Comparison of ENCODE assay signal across 8 cellular contexts in genomic region chr17:45147581-45148182, GRCh38. TPM values are rescaled to one million over a fixed set of nuclear protein-coding genes. Genes with fewer than 3 reads are reported as not detected.
DNase-seq lines count a peak whose midpoint lies in the region; ATAC-seq and TF ChIP-seq lines count a peak whose summit lies in the region.

No MANE protein-coding gene starts in this region.

- ATAC-seq in CD4-positive, alpha-beta T cell (ENCODE audit: poor library complexity) = peak; percentile 31
- ATAC-seq in HG03103 (IDR thresholded peaks at IDR 0.05; ENCODE audit: low read depth, unreplicated experiment) (peak; percentile 5), HG03045 (IDR thresholded peaks at IDR 0.05; ENCODE audit: unreplicated experiment) (no peak)

- under 1% methylated on average over 38 of the region's 38 CpGs for WGBS in liver

- H3K27me3 Mint-ChIP-seq in CD4-positive, alpha-beta T cell = peaks cover 8% of the 10 kb centered on the region
- no peaks in the 10 kb centered on the region for H3K27me3 Mint-ChIP-seq in activated CD4-positive, alpha-beta T cell treated with anti-CD3 and anti-CD28 coated beads, Interleukin-2, amount 10 ng/mL, durations not matched to agents 7 days and 5 days

- H3K27ac ChIP-seq in CD4-positive, alpha-beta T cell (ENCODE audit: low read depth, low read length) = peak overlapping the region; percentile 93
- H3K27ac ChIP-seq in liver (ENCODE audit: low read depth in 1 of 2, low read length in 2 of 2) = peak overlapping the region; percentile 99

- H3K4me3 Mint-ChIP-seq in CD4-positive, alpha-beta T cell = peak overlapping the region; percentile 94
- peak overlapping the region; percentile 98 for H3K4me3 Mint-ChIP-seq in activated CD4-positive, alpha-beta T cell treated with anti-CD3 and anti-CD28 coated beads, Interleukin-2, amount 10 ng/mL, durations not matched to agents 7 days and 5 days

- TF ChIP-seq CTCF in CD4-positive, alpha-beta T cell (IDR thresholded peaks at IDR 0.05) = no peak
- TF ChIP-seq CTCF in liver (IDR thresholded peaks at IDR 0.05; ENCODE audit: low read depth, low read length, missing input control) = no peak

- peaks cover 29% of the 10 kb centered on the region for H3K36me3 Mint-ChIP-seq in CD4-positive, alpha-beta T cell (ENCODE audit: low read depth)
- peaks cover 15% of the 10 kb centered on the region for H3K36me3 Mint-ChIP-seq in activated CD4-positive, alpha-beta T cell treated with anti-CD3 and anti-CD28 coated beads, Interleukin-2, amount 10 ng/mL, durations not matched to agents 7 days and 5 days (ENCODE audit: low read depth)

- H3K36me3 ChIP-seq in liver (ENCODE audit: control insufficient read depth in 4 of 4, insufficient read depth in 3 of 4, low read depth in 1 of 4, low read length in 3 of 4) = no peaks in the 10 kb centered on the region

- intact Hi-C loops in CD4-positive, alpha-beta T cell (cut with DNase I, micrococcal nuclease) = loop anchor here (1.0 to 5.0 kb wide), 7 partner anchors 12 to 170 kb away; partner anchors contain the start of genes ACBD4 (in 2 of the 2), HEXIM2 (in 2 of the 2), DCAKD (in 1 of the 2) and MAP3K14 (in 1 of the 2)

- no peaks in the 10 kb centered on the region for H3K27me3 ChIP-seq in CD4-positive, alpha-beta T cell (ENCODE audit: control insufficient read depth, insufficient read depth, low read length)
- H3K27me3 ChIP-seq in liver (ENCODE audit: control insufficient read depth in 4 of 4, insufficient read depth in 4 of 4, low read length in 3 of 4) = no peaks in the 10 kb centered on the region

- POLR2A ChIA-PET in CD4-positive, alpha-beta T cell (lab: Charles Lee) = interaction anchor here (0.6 to 10.9 kb wide), 28 partner anchors 9 to 1045 kb away, joined by 3 to 630 read pairs (median 9); partner anchors contain the start of genes ACBD4, DCAKD, FMNL1 and HEXIM2
- POLR2A ChIA-PET in activated CD4-positive, alpha-beta T cell treated with anti-CD3 and anti-CD28 coated beads, Interleukin-2, amount 10 ng/mL, durations not matched to agents 7 days and 5 days (lab: Charles Lee) = interaction anchor here (0.7 to 2.4 kb wide), 8 partner anchors 11 to 164 kb away, joined by 3 to 24 read pairs (median 4); partner anchors contain the start of genes ACBD4 and HEXIM2

- H3K9me3 Mint-ChIP-seq in CD4-positive, alpha-beta T cell = no peaks in the 10 kb centered on the region
- H3K9me3 Mint-ChIP-seq in activated CD4-positive, alpha-beta T cell treated with anti-CD3 and anti-CD28 coated beads, Interleukin-2, amount 10 ng/mL, durations not matched to agents 7 days and 5 days = no peaks in the 10 kb centered on the region

- peaks cover 10 to 63% (median 44%) of the 10 kb centered on the region in 4 donors for H3K4me1 ChIP-seq in liver (ENCODE audit: control insufficient read depth in 4 of 4, insufficient read depth in 4 of 4, low read length in 3 of 4)

- H3K4me3 ChIP-seq in liver (ENCODE audit: low read depth in 1 of 3, low read length in 3 of 3) = peak overlapping the region; percentile 67 to 70 (median 68)

- CTCF ChIA-PET in CD4-positive, alpha-beta T cell (lab: Charles Lee) = interaction anchor here (1.8 to 6.4 kb wide), 7 partner anchors 11 to 78 kb away, joined by 5 to 168 read pairs (median 31); partner anchors contain the start of genes ACBD4 and HEXIM2
- CTCF ChIA-PET in activated CD4-positive, alpha-beta T cell treated with anti-CD3 and anti-CD28 coated beads, Interleukin-2, amount 10 ng/mL, durations not matched to agents 7 days and 5 days (lab: Charles Lee) = interaction anchor here (0.9 to 11.0 kb wide), 11 partner anchors 12 to 89 kb away, joined by 3 to 203 read pairs (median 11); partner anchors contain the start of genes ACBD4, FMNL1, HEXIM2 and PLCD3

- H3K4me1 Mint-ChIP-seq in CD4-positive, alpha-beta T cell (ENCODE audit: low read depth) = peaks cover 70% of the 10 kb centered on the region
- peaks cover 57% of the 10 kb centered on the region for H3K4me1 Mint-ChIP-seq in activated CD4-positive, alpha-beta T cell treated with anti-CD3 and anti-CD28 coated beads, Interleukin-2, amount 10 ng/mL, durations not matched to agents 7 days and 5 days

- no peak for TF ChIP-seq RAD21 in liver (IDR thresholded peaks at IDR 0.05)

- H3K9ac ChIP-seq in liver (ENCODE audit: low read depth in 1 of 2, low read length in 2 of 2) = peak overlapping the region; percentile 93 to 99

- peak overlapping the region; percentile 99 for H3K27ac Mint-ChIP-seq in CD4-positive, alpha-beta T cell
- H3K27ac Mint-ChIP-seq in activated CD4-positive, alpha-beta T cell treated with anti-CD3 and anti-CD28 coated beads, Interleukin-2, amount 10 ng/mL, durations not matched to agents 7 days and 5 days = peak overlapping the region; percentile 100

- DNase-seq in CD4-positive, alpha-beta T cell = peak; percentile 56 to 77 (median 68)
- DNase-seq in NCI-H526 (lab: John Stamatoyannopoulos, UW) (peak; percentile 96 to 97), dermis blood vessel endothelial cell (peak; percentile 92)
- peak; percentile 78 for DNase-seq in activated CD4-positive, alpha-beta T cell treated with anti-CD3 and anti-CD28 coated beads, Interleukin-2, amount 10 ng/mL, durations not matched to agents 7 days and 5 days
- peak; percentile 79 for DNase-seq in stimulated activated CD4-positive, alpha-beta T cell treated with anti-CD3 and anti-CD28 coated beads, Interleukin-4, amount 100 ng/mL, for 1 hour

- no peaks in the 10 kb centered on the region for H3K9me3 ChIP-seq in CD4-positive, alpha-beta T cell (ENCODE audit: control insufficient read depth, low read length)
- no peaks in the 10 kb centered on the region for H3K9me3 ChIP-seq in liver (ENCODE audit: control insufficient read depth in 4 of 4, low read length in 3 of 4)

TF ChIP-seq in liver, 16 proteins besides CTCF, POLR2A, EP300 and RAD21 (continues in another document):
- peak; percentile 47 for TF ChIP-seq ZBTB33 (IDR thresholded peaks at IDR 0.05)
- TF ChIP-seq RXRA (IDR thresholded peaks at IDR 0.05) = peak in 1 of 2 donors; percentile 39
- TF ChIP-seq NR2F2 (IDR thresholded peaks at IDR 0.05) = peak; percentile 60
- TF ChIP-seq HNF4A (conservative IDR thresholded peaks at IDR 0.05) = peak in 1 of 2 donors; percentile 35
- peak in 1 of 2 donors; percentile 65 for TF ChIP-seq JUND (IDR thresholded peaks at IDR 0.05)
- no peak for TF ChIP-seq HNF4G (IDR thresholded peaks at IDR 0.05)
- peak; percentile 80 for TF ChIP-seq YY1 (IDR thresholded peaks at IDR 0.05)
- peak; percentile 27 for TF ChIP-seq FOXA2 (IDR thresholded peaks at IDR 0.05)
- no peak for TF ChIP-seq FOXA1 (IDR thresholded peaks at IDR 0.05)

RNA-seq across cellular contexts. Expression of gene HEXIM1, which starts 0.6 kb away (rescaled TPM):
- 10 to 100 TPM; 50.5 to 50.9 TPM for total RNA-seq in CD4-positive, alpha-beta T cell
- total RNA-seq in activated CD4-positive, alpha-beta T cell treated with anti-CD3 and anti-CD28 coated beads, Interleukin-2, amount 10 ng/mL, durations not matched to agents 7 days and 5 days = 10 to 100 TPM; 30.5 TPM
- total RNA-seq in dermis blood vessel endothelial cell (7.0 and 11.0 TPM in 2 replicates), liver (10 to 100 TPM; 13.4 to 14.3 TPM)
- 10 to 100 TPM in 1 of 2 donors, 1 to 10 TPM in 1; 7.4 to 11.3 TPM for polyA plus RNA-seq in liver

RNA-seq across cellular contexts. Expression of gene ACBD4, which starts 12.2 kb away (rescaled TPM):
- 10 to 100 TPM; 24.8 to 26.3 TPM for total RNA-seq in CD4-positive, alpha-beta T cell
- total RNA-seq in activated CD4-positive, alpha-beta T cell treated with anti-CD3 and anti-CD28 coated beads, Interleukin-2, amount 10 ng/mL, durations not matched to agents 7 days and 5 days = 10 to 100 TPM; 18.4 to 19.7 TPM
- 4.5 and 4.9 TPM in 2 replicates for total RNA-seq in dermis blood vessel endothelial cell
- 10 to 100 TPM in 1 of 2 donors, 1 to 10 TPM in 1; 4.4 to 51.4 TPM for total RNA-seq in liver
- 10 to 100 TPM; 43.2 to 46.5 TPM for polyA plus RNA-seq in liver

RNA-seq across cellular contexts. Expression of gene HEXIM2, which starts 14.0 kb away (rescaled TPM):
- 1 to 10 TPM; 1.3 to 1.5 TPM for total RNA-seq in CD4-positive, alpha-beta T cell
- total RNA-seq in activated CD4-positive, alpha-beta T cell treated with anti-CD3 and anti-CD28 coated beads, Interleukin-2, amount 10 ng/mL, durations not matched to agents 7 days and 5 days = 1 to 10 TPM; 5.3 to 8.4 TPM
- 4.1 and 4.8 TPM in 2 replicates for total RNA-seq in dermis blood vessel endothelial cell
- total RNA-seq in liver = 1 to 10 TPM; 3.5 to 4.8 TPM
- polyA plus RNA-seq in liver = 10 to 100 TPM in 1 of 2 donors, 1 to 10 TPM in 1; 6.1 to 10.7 TPM

RNA-seq across cellular contexts. Expression of gene PLCD3, which starts 15.4 kb away (rescaled TPM):
- total RNA-seq in CD4-positive, alpha-beta T cell = 1 to 10 TPM; 1.8 to 2.4 TPM
- 1 to 10 TPM; 3.0 to 4.1 TPM for total RNA-seq in activated CD4-positive, alpha-beta T cell treated with anti-CD3 and anti-CD28 coated beads, Interleukin-2, amount 10 ng/mL, durations not matched to agents 7 days and 5 days
- 51.3 and 51.4 TPM in 2 replicates for total RNA-seq in dermis blood vessel endothelial cell
- 1 to 10 TPM in 1 of 2 donors, under 1 TPM in 1; 0.28 to 2.3 TPM for total RNA-seq in liver
- polyA plus RNA-seq in liver = 1 to 10 TPM; 1.1 to 1.6 TPM
